Comparison of ENCODE assay signal across 1 cellular context in genomic region chr12:11755311-11755930, GRCh38.
TF ChIP-seq lines count a peak whose summit lies in the region.

No MANE protein-coding gene starts in this region.

TF ChIP-seq in GM23338, 12 proteins besides CTCF, POLR2A, EP300 and RAD21 (continued from another document):
- TF ChIP-seq, protein P1, sequence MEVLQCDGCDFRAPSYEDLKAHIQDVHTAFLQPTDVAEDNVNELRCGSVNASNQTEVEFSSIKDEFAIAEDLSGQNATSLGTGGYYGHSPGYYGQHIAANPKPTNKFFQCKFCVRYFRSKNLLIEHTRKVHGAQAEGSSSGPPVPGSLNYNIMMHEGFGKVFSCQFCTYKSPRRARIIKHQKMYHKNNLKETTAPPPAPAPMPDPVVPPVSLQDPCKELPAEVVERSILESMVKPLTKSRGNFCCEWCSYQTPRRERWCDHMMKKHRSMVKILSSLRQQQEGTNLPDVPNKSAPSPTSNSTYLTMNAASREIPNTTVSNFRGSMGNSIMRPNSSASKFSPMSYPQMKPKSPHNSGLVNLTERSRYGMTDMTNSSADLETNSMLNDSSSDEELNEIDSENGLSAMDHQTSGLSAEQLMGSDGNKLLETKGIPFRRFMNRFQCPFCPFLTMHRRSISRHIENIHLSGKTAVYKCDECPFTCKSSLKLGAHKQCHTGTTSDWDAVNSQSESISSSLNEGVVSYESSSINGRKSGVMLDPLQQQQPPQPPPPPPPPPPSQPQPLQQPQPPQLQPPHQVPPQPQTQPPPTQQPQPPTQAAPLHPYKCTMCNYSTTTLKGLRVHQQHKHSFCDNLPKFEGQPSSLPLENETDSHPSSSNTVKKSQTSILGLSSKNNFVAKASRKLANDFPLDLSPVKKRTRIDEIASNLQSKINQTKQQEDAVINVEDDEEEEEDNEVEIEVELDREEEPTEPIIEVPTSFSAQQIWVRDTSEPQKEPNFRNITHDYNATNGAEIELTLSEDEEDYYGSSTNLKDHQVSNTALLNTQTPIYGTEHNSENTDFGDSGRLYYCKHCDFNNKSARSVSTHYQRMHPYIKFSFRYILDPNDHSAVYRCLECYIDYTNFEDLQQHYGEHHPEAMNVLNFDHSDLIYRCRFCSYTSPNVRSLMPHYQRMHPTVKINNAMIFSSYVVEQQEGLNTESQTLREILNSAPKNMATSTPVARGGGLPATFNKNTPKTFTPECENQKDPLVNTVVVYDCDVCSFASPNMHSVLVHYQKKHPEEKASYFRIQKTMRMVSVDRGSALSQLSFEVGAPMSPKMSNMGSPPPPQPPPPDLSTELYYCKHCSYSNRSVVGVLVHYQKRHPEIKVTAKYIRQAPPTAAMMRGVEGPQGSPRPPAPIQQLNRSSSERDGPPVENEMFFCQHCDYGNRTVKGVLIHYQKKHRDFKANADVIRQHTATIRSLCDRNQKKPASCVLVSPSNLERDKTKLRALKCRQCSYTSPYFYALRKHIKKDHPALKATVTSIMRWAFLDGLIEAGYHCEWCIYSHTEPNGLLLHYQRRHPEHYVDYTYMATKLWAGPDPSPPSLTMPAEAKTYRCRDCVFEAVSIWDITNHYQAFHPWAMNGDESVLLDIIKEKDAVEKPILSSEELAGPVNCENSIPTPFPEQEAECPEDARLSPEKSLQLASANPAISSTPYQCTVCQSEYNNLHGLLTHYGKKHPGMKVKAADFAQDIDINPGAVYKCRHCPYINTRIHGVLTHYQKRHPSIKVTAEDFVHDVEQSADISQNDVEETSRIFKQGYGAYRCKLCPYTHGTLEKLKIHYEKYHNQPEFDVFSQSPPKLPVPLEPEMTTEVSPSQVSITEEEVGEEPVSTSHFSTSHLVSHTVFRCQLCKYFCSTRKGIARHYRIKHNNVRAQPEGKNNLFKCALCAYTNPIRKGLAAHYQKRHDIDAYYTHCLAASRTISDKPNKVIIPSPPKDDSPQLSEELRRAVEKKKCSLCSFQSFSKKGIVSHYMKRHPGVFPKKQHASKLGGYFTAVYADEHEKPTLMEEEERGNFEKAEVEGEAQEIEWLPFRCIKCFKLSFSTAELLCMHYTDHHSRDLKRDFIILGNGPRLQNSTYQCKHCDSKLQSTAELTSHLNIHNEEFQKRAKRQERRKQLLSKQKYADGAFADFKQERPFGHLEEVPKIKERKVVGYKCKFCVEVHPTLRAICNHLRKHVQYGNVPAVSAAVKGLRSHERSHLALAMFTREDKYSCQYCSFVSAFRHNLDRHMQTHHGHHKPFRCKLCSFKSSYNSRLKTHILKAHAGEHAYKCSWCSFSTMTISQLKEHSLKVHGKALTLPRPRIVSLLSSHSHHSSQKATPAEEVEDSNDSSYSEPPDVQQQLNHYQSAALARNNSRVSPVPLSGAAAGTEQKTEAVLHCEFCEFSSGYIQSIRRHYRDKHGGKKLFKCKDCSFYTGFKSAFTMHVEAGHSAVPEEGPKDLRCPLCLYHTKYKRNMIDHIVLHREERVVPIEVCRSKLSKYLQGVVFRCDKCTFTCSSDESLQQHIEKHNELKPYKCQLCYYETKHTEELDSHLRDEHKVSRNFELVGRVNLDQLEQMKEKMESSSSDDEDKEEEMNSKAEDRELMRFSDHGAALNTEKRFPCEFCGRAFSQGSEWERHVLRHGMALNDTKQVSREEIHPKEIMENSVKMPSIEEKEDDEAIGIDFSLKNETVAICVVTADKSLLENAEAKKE (CRISPR knock-in tag; IDR thresholded peaks at IDR 0.05): no peak
- TF ChIP-seq POLR2AphosphoS5 (IDR thresholded peaks at IDR 0.05; ENCODE audit: low read depth): no peak
